In genomic region chr19:2926341-2927031, GRCh38 we compare ENCODE assay signal across 23 cellular contexts. TPM values are rescaled to one million over a fixed set of nuclear protein-coding genes. Genes with fewer than 3 reads are reported as not detected.
DNase-seq lines count a peak whose midpoint lies in the region; ATAC-seq and TF ChIP-seq lines count a peak whose summit lies in the region.
"Had no signal": no experiment of that assay in that cellular context is flagged by ENCODE, and none has a peak within 500 bp of the region (broad histone marks: within the 10 kb centered on the region; RNA-seq: fewer than 3 reads in every experiment).

No MANE protein-coding gene starts in this region.

- no peak for TF ChIP-seq EP300 in Ishikawa (IDR thresholded peaks at IDR 0.05; ENCODE audit: borderline replicate concordance)

- intact Hi-C loops in testis (cut with DNase I; ENCODE audit: low total_unique reads): no loop called here

- H3K9ac ChIP-seq in BLaER1 treated with 17β-estradiol and CSF1 and Interleukin-3, amounts not matched to agents 10 nM and 100 nM: peak overlapping the region in 6 of 11 experiments; percentile 7 to 41 (median 18); a peak in 2 of 22 replicates

- peaks cover 0 to 15% (median 0%) of the 10 kb centered on the region in 11 experiments; a peak in 6 of 22 replicates for H3K27me3 ChIP-seq in BLaER1 treated with 17β-estradiol and CSF1 and Interleukin-3, amounts not matched to agents 10 nM and 100 nM
- no peaks in the 10 kb centered on the region for H3K27me3 ChIP-seq in testis

- TF ChIP-seq POLR2A in testis (IDR thresholded peaks at IDR 0.05): peak; percentile 4

- TF ChIP-seq RAD21 in Ishikawa (IDR thresholded peaks at IDR 0.05; ENCODE audit: low read depth): no peak

- H3K4me1 ChIP-seq in BLaER1 treated with 17β-estradiol and CSF1 and Interleukin-3, amounts not matched to agents 10 nM and 100 nM: peaks cover 10 to 55% (median 47%) of the 10 kb centered on the region in 10 experiments; a peak in 16 of 20 replicates
- H3K4me1 ChIP-seq in testis: no peaks in the 10 kb centered on the region
- H3K4me1 ChIP-seq: Caco-2 had no signal

- no peak for DNase-seq in fibroblast of villous mesenchyme (ENCODE audit: low read depth)
- DNase-seq in testis: peak; percentile 85
- no peak for DNase-seq in activated gamma-delta T cell treated with Interleukin-2 at 50 U/mL for 16 hours
- DNase-seq in stimulated activated naive CD4-positive, alpha-beta T cell treated with Interleukin-2 at 50 U/mL for 16 hours (lab: John Stamatoyannopoulos, UW): no peak
- DNase-seq: Caco-2; CD4-positive, alpha-beta T cell; KBM-7; MV-4-11; NCI-H1105; NCI-H1436 treated with DMSO at 0.1 percent for 48 hours; NCI-H1930; NCI-H2107; NCI-H446; NCI-H69; RPMI8226; SHP77 had no signal

- peaks cover 16 to 36% (median 29%) of the 10 kb centered on the region in 11 experiments for H3K36me3 ChIP-seq in BLaER1 treated with 17β-estradiol and CSF1 and Interleukin-3, amounts not matched to agents 10 nM and 100 nM
- H3K36me3 ChIP-seq in testis (ENCODE audit: low read depth, missing control alignments): no peaks in the 10 kb centered on the region

- ATAC-seq in GM18870 (IDR thresholded peaks at IDR 0.05; ENCODE audit: unreplicated experiment): no peak
- ATAC-seq: GM12878 had no signal

- H3K27ac ChIP-seq in BLaER1 treated with 17β-estradiol and CSF1 and Interleukin-3, amounts not matched to agents 10 nM and 100 nM: peak overlapping the region in 2 of 11 experiments; percentile 11 to 41; a peak in 3 of 22 replicates
- no peak overlapping the region for H3K27ac ChIP-seq in testis

- H3K4me3 ChIP-seq in BLaER1 treated with 17β-estradiol and CSF1 and Interleukin-3, amounts not matched to agents 10 nM and 100 nM: peak overlapping the region; percentile 7 to 48 (median 34); a peak in 15 of 20 replicates
- H3K4me3 ChIP-seq in fibroblast of villous mesenchyme (ENCODE audit: low read depth, low read length) (peak overlapping the region; percentile 21), testis (peak overlapping the region; percentile 39 to 41)
- H3K4me3 ChIP-seq: GM12878 had no signal

- H3K4me2 ChIP-seq in BLaER1 treated with 17β-estradiol and CSF1 and Interleukin-3, amounts not matched to agents 10 nM and 100 nM: peak overlapping the region; percentile 58 to 95 (median 80)

- peaks cover 0 to 17% (median 0%) of the 10 kb centered on the region in 11 experiments; a peak in 2 of 22 replicates for H4K20me1 ChIP-seq in BLaER1 treated with 17β-estradiol and CSF1 and Interleukin-3, amounts not matched to agents 10 nM and 100 nM

- H3K9me3 ChIP-seq in BLaER1 treated with 17β-estradiol and CSF1 and Interleukin-3, amounts not matched to agents 10 nM and 100 nM (replicated peaks in 1 of 11): peaks cover 37 to 64% (median 41%) of the 10 kb centered on the region in 11 experiments
- H3K9me3 ChIP-seq in testis: no peaks in the 10 kb centered on the region
- H3K9me3 ChIP-seq: Caco-2 had no signal

- 73 to 81% methylated on average over 5 to 53 of the region's 53 CpGs for WGBS in testis, 2 donors

- TF ChIP-seq CTCF in fibroblast of villous mesenchyme (IDR thresholded peaks at IDR 0.05; ENCODE audit: insufficient read depth, low read depth, low read length): no peak
- no peak for TF ChIP-seq CTCF in testis (IDR thresholded peaks at IDR 0.05)

TF ChIP-seq in Ishikawa, 13 proteins besides CTCF, POLR2A, EP300 and RAD21:
- TF ChIP-seq CEBPB (IDR thresholded peaks at IDR 0.05) (peak; percentile 31; the same call in 1 of the 2 replicates), USF1 (IDR thresholded peaks at IDR 0.05) (no peak)

RNA-seq across cellular contexts. Expression of gene ZNF77, which starts 18.3 kb away (rescaled TPM):
- total RNA-seq in fibroblast of villous mesenchyme: 3.0 and 4.8 TPM in 2 replicates
- 10 to 100 TPM in 1 of 2 donors, 1 to 10 TPM in 1; 4.8 to 10.7 TPM for total RNA-seq in testis
- 5.6 TPM for polyA plus RNA-seq in testis (ENCODE audit: insufficient read depth, low read depth, low replicate concordance)

RNA-seq across cellular contexts. Expression of gene ZNF57, which starts 25.8 kb away (rescaled TPM):
- 3.9 and 6.0 TPM in 2 replicates for total RNA-seq in fibroblast of villous mesenchyme
- total RNA-seq in testis: 10 to 100 TPM; 21.9 to 27.0 TPM
- polyA plus RNA-seq in testis (ENCODE audit: insufficient read depth, low read depth, low replicate concordance): 26.4 TPM

RNA-seq across cellular contexts. Expression of gene TLE6, which starts 50.9 kb away (rescaled TPM):
- total RNA-seq in fibroblast of villous mesenchyme (0.97 and 1.7 TPM in 2 replicates), testis (10 to 100 TPM in 1 of 2 donors, 1 to 10 TPM in 1; 9.1 to 12.5 TPM)
- polyA plus RNA-seq in testis (ENCODE audit: insufficient read depth, low read depth, low replicate concordance): 8.1 TPM
- total RNA-seq: CD4-positive, alpha-beta T cell had no signal

RNA-seq across cellular contexts. Expression of gene ZNF556, which starts 59.4 kb away (rescaled TPM):
- total RNA-seq in fibroblast of villous mesenchyme (0.32 and 0.86 TPM in 2 replicates), testis (1 to 10 TPM; 2.3 to 2.4 TPM)
- 1.9 TPM for polyA plus RNA-seq in testis (ENCODE audit: insufficient read depth, low read depth, low replicate concordance)
- total RNA-seq: A172; CD4-positive, alpha-beta T cell; GM12878; MCF 10A had no signal
- polyA plus RNA-seq: BJ, GM12878 had no signal
